30 cellular contexts compared by ENCODE assay signal in the genomic region with DNA sequence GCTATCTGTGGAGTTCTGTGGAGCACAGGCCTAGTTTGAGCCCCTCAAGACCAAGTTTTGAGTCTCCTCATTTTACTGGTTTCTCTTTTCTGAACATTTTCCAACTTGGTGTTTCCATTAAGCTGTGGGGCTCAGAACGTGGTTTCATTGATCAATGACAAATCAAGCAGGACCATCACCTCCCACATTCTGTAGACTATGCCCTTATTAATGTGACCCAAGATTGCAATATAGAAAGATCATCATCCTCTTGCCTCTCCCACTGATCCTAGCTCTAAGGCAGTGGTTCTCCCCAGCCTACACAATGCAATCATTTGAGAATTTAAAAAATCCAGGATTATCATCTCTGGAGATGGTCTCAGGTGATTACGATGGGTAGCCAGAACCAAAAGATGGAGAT. TPM values are rescaled to one million over a fixed set of nuclear protein-coding genes. Genes with fewer than 3 reads are reported as not detected.
"Had no signal": no experiment of that assay in that cellular context is flagged by ENCODE, and none has a peak within 500 bp of the region (broad histone marks: within the 10 kb centered on the region; RNA-seq: fewer than 3 reads in every experiment).

No MANE protein-coding gene starts in this region.

- H3K9me3 ChIP-seq: colonic mucosa, gastrocnemius medialis, lower lobe of right lung, ovary, psoas muscle, spleen, thoracic aorta, tibial nerve, upper lobe of left lung, uterus had no signal

- H3K4me3 ChIP-seq: colonic mucosa, gastrocnemius medialis, lower lobe of right lung, ovary, psoas muscle, skin epidermis, spleen, thoracic aorta, tibial nerve, upper lobe of left lung, uterus had no signal

- DNase-seq: colonic mucosa; effector CD8-positive, alpha-beta T cell; endodermal cell; foreskin fibroblast; gastrocnemius medialis; head of caudate nucleus; left ventricle myocardium superior; lower lobe of right lung; naive thymus-derived CD8-positive, alpha-beta T cell; occipital lobe; ovary; posterior cingulate gyrus; psoas muscle; spleen; stimulated activated CD4-positive, alpha-beta T cell treated with anti-CD3 and anti-CD28 coated beads, Interleukin-4, amount 100 ng/mL, for 4 hours; stimulated activated naive B cell treated with anti-CD40 and anti-IgM and Interleukin-4, amounts not matched to agents 10 μg/mL and 1 μg/mL and 100 μg/mL, for 72 hours; upper lobe of left lung; uterus had no signal

- H3K27me3 Mint-ChIP-seq: stimulated activated naive CD8-positive, alpha-beta T cell treated with anti-CD3 and anti-CD28 coated beads, Interleukin-15, Interleukin-2, amounts not matched to agents 100 ng/mL and 50 ng/mL, for 24 hours had no signal

- H3K27me3 ChIP-seq: colonic mucosa, gastrocnemius medialis, ovary, spleen, tibial nerve, upper lobe of left lung, uterus had no signal

- ATAC-seq: esophagus mucosa; gastrocnemius medialis; left ventricle myocardium superior; lower lobe of right lung; naive thymus-derived CD8-positive, alpha-beta T cell; psoas muscle; right cardiac atrium; stimulated activated naive B cell treated with anti-CD40 and anti-IgM and Interleukin-4, amounts not matched to agents 10 μg/mL and 1 μg/mL and 100 μg/mL, for 72 hours had no signal

- H3K9me3 Mint-ChIP-seq: dendritic cell treated with granulocyte-macrophage colony-stimulating factor and Interleukin-4, amounts not matched to agents 40 ng/mL and 50 ng/mL, for 4 days; endodermal cell; naive thymus-derived CD8-positive, alpha-beta T cell; stimulated activated naive B cell treated with anti-CD40 and anti-IgM and Interleukin-4, amounts not matched to agents 10 μg/mL and 1 μg/mL and 100 μg/mL, for 72 hours; stimulated activated naive CD8-positive, alpha-beta T cell treated with anti-CD3 and anti-CD28 coated beads, Interleukin-15, Interleukin-2, amounts not matched to agents 100 ng/mL and 50 ng/mL, for 24 hours had no signal

- H3K4me1 Mint-ChIP-seq: endodermal cell had no signal

- H3K4me1 ChIP-seq: colonic mucosa, lower lobe of right lung, psoas muscle, tibial nerve, uterus had no signal

- H3K27ac Mint-ChIP-seq: endodermal cell; stimulated activated naive B cell treated with anti-CD40 and anti-IgM and Interleukin-4, amounts not matched to agents 10 μg/mL and 1 μg/mL and 100 μg/mL, for 72 hours; stimulated activated naive CD8-positive, alpha-beta T cell treated with anti-CD3 and anti-CD28 coated beads, Interleukin-15, Interleukin-2, amounts not matched to agents 100 ng/mL and 50 ng/mL, for 24 hours had no signal

- H3K4me3 Mint-ChIP-seq: dendritic cell treated with granulocyte-macrophage colony-stimulating factor and Interleukin-4, amounts not matched to agents 40 ng/mL and 50 ng/mL, for 4 days; endodermal cell; naive thymus-derived CD8-positive, alpha-beta T cell; stimulated activated naive B cell treated with anti-CD40 and anti-IgM and Interleukin-4, amounts not matched to agents 10 μg/mL and 1 μg/mL and 100 μg/mL, for 72 hours; stimulated activated naive CD8-positive, alpha-beta T cell treated with anti-CD3 and anti-CD28 coated beads, Interleukin-15, Interleukin-2, amounts not matched to agents 100 ng/mL and 50 ng/mL, for 24 hours had no signal

- H3K36me3 ChIP-seq: colonic mucosa, gastrocnemius medialis, lower lobe of right lung, ovary, spleen, thoracic aorta, upper lobe of left lung, uterus had no signal

- FAIRE-seq: keratinocyte had no signal

- H3K27ac ChIP-seq: colonic mucosa, epithelial cell of prostate, gastrocnemius medialis, lower lobe of right lung, ovary, psoas muscle, skin epidermis, spleen, thoracic aorta, tibial nerve, upper lobe of left lung, uterus had no signal

RNA-seq across cellular contexts. Expression of a gene that starts 30.8 kb away (rescaled TPM):
- total RNA-seq: esophagus mucosa; gastrocnemius medialis; glomerular endothelial cell; myocyte; naive thymus-derived CD8-positive, alpha-beta T cell; psoas muscle; renal cortical epithelial cell; thoracic aorta had no signal
- polyA plus RNA-seq: keratinocyte; naive thymus-derived CD8-positive, alpha-beta T cell had no signal
